ENCODE assay signal across 1 cellular context in the genomic region with DNA sequence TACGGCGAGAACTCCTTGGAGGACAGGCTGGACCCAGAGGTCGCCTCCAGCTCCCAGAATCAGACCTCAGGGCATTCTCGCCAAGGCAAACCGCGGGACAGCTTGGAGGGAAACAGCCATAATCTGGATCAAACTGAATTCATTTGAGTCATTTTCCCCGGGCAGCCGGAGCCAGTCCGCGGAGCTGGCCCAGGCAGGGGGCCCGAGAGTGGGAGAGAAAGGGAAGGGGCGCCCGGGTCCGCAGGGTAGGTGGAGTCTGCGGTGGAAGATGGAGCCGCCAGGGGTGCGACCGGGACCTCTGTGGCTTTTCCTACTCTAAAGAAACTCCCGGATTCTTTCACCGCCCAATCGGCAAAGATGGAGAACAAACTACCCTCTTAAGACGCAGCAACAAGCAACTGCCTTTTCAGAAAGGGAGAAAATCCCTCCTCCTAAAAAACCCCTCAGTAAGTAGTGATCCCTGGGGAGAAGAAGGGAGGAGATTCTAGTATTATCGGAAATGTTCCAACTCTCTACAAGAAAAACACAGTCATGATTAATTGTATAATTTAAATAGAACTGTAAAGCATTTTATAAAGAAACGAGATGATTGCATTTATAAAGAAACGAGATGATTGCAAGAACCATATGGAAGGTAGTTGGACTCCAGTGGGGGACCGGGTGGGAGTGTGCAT.
TF ChIP-seq lines count a peak whose summit lies in the region.

No MANE protein-coding gene starts in this region.

TF ChIP-seq in WTC11, 78 proteins besides CTCF, POLR2A, EP300 and RAD21:
- TF ChIP-seq HMGA2 (CRISPR knock-in tag; IDR thresholded peaks at IDR 0.05) (no peak), TCF7 (CRISPR knock-in tag; IDR thresholded peaks at IDR 0.05; ENCODE audit: low read depth) (no peak), CBFB (CRISPR knock-in tag; IDR thresholded peaks at IDR 0.05; ENCODE audit: low read depth) (no peak), MYBL2 (CRISPR knock-in tag; IDR thresholded peaks at IDR 0.05) (no peak)
- TF ChIP-seq, protein P1, sequence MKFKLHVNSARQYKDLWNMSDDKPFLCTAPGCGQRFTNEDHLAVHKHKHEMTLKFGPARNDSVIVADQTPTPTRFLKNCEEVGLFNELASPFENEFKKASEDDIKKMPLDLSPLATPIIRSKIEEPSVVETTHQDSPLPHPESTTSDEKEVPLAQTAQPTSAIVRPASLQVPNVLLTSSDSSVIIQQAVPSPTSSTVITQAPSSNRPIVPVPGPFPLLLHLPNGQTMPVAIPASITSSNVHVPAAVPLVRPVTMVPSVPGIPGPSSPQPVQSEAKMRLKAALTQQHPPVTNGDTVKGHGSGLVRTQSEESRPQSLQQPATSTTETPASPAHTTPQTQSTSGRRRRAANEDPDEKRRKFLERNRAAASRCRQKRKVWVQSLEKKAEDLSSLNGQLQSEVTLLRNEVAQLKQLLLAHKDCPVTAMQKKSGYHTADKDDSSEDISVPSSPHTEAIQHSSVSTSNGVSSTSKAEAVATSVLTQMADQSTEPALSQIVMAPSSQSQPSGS (CRISPR knock-in tag; IDR thresholded peaks at IDR 0.05; ENCODE audit: borderline replicate concordance, low read depth) = no peak
- TF ChIP-seq, protein P2, sequence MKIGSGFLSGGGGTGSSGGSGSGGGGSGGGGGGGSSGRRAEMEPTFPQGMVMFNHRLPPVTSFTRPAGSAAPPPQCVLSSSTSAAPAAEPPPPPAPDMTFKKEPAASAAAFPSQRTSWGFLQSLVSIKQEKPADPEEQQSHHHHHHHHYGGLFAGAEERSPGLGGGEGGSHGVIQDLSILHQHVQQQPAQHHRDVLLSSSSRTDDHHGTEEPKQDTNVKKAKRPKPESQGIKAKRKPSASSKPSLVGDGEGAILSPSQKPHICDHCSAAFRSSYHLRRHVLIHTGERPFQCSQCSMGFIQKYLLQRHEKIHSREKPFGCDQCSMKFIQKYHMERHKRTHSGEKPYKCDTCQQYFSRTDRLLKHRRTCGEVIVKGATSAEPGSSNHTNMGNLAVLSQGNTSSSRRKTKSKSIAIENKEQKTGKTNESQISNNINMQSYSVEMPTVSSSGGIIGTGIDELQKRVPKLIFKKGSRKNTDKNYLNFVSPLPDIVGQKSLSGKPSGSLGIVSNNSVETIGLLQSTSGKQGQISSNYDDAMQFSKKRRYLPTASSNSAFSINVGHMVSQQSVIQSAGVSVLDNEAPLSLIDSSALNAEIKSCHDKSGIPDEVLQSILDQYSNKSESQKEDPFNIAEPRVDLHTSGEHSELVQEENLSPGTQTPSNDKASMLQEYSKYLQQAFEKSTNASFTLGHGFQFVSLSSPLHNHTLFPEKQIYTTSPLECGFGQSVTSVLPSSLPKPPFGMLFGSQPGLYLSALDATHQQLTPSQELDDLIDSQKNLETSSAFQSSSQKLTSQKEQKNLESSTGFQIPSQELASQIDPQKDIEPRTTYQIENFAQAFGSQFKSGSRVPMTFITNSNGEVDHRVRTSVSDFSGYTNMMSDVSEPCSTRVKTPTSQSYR (CRISPR knock-in tag; IDR thresholded peaks at IDR 0.05) = no peak
